In the genomic region with DNA sequence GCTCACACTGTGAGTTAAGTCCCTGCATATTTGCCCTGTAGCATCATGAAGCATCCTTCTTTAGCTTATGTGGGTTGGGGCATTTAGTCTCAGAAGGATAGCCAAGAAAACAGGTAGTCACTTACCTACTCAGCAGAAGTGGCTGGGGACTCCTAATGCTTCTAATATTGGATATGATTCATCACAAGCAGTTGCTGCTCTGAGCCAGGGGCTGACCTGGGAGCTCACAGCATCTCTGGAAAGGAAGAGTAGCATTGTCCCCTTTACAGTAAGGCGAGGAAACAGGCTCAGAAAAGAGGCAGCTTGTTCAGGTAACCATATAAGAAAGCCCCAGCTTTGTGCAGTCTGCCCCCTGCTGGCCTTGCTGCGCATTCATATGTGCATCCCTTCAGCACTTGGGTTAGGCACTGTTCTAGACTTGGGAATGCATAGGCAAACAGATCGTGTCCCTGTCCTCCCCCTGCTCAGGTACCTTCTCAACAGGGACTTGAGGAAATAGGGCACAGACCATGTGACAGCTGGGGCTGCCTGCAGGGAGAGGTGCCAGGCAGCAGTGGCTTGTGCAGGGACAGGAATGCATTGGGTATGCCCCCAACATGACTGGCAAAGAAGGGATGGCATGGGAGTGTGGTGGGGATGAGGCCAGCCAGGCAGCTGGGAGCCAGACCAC, we compare ENCODE assay signal across 8 cellular contexts. TPM values are rescaled to one million over a fixed set of nuclear protein-coding genes. Genes with fewer than 3 reads are reported as not detected.
DNase-seq lines count a peak whose midpoint lies in the region; ATAC-seq and TF ChIP-seq lines count a peak whose summit lies in the region.

No MANE protein-coding gene starts in this region.

- no peaks in the 10 kb centered on the region for H3K9me3 ChIP-seq in SK-N-SH
- no peaks in the 10 kb centered on the region for H3K9me3 ChIP-seq in heart left ventricle

- no peak for TF ChIP-seq POLR2A in heart left ventricle (IDR thresholded peaks at IDR 0.05)

- TF ChIP-seq RAD21 in SK-N-SH (IDR thresholded peaks at IDR 0.05; ENCODE audit: low read length) = peak; percentile 83

- H3K36me3 Mint-ChIP-seq in activated naive CD4-positive, alpha-beta T cell treated with anti-CD3 and anti-CD28 coated beads, Interleukin-2, amount 50 U/mL, for 72 hours = peaks cover 0 to 9% of the 10 kb centered on the region in 2 donors

- H3K79me2 ChIP-seq in SK-N-SH (ENCODE audit: insufficient read depth) = no peaks in the 10 kb centered on the region; the same call in 1 of the 2 replicates

- H3K9ac ChIP-seq in SK-N-SH = no peak overlapping the region

- no peaks in the 10 kb centered on the region for H3K4me1 ChIP-seq in SK-N-SH (ENCODE audit: control insufficient read depth in 1 of 2, insufficient read depth in 2 of 2, low read depth in 1 of 2, low read length in 1 of 2)
- peaks cover 0 to 50% (median 26%) of the 10 kb centered on the region in 12 donors for H3K4me1 ChIP-seq in heart left ventricle

- H4K20me1 ChIP-seq in SK-N-SH (ENCODE audit: insufficient read depth) = peaks cover 14% of the 10 kb centered on the region

- H3K27ac Mint-ChIP-seq in activated naive CD4-positive, alpha-beta T cell treated with anti-CD3 and anti-CD28 coated beads, Interleukin-2, amount 50 U/mL, for 72 hours = peak overlapping the region; percentile 55 to 56

- POLR2A ChIA-PET in SK-N-SH (lab: Yijun Ruan, JAX) = interaction anchor here (1.0 to 1.2 kb wide), 3 partner anchors 9 to 164 kb away, joined by 4 to 6 read pairs (median 4); partner anchors contain the start of gene MRFAP1L1

- no peaks in the 10 kb centered on the region for H3K9me3 Mint-ChIP-seq in activated naive CD4-positive, alpha-beta T cell treated with anti-CD3 and anti-CD28 coated beads, Interleukin-2, amount 50 U/mL, for 72 hours

- no peak overlapping the region for H3K4me2 ChIP-seq in SK-N-SH

- no peak overlapping the region for H2AFZ ChIP-seq in SK-N-SH (ENCODE audit: low read depth)

- DNase-seq in NCI-H345 (lab: John Stamatoyannopoulos, UW) = peak; percentile 25
- DNase-seq in NCI-H345 treated with DMSO at 0.1 percent for 48 hours (lab: John Stamatoyannopoulos, UW; ENCODE audit: unreplicated experiment) = no peak
- DNase-seq in SK-N-SH = peak; percentile 63
- peak; percentile 65 to 83 for DNase-seq in activated naive CD4-positive, alpha-beta T cell treated with anti-CD3 and anti-CD28 coated beads, Interleukin-2, amount 50 U/mL, for 72 hours (ENCODE audit: low spot score in 2 of 2)
- peak; percentile 59 to 83 (median 71) for DNase-seq in heart left ventricle
- peak; percentile 62 for DNase-seq in retina
- DNase-seq in OCI-M2 (lab: John Stamatoyannopoulos, UW; ENCODE audit: unreplicated experiment) = no peak

- H3K9me2 ChIP-seq in SK-N-SH = no peaks in the 10 kb centered on the region

- H3K4me3 ChIP-seq in SK-N-SH (ENCODE audit: low read depth in 2 of 2, low read length in 1 of 2) (no peak overlapping the region; a peak in 1 of 4 replicates), heart left ventricle (no peak overlapping the region)

- TF ChIP-seq EP300 in SK-N-SH (IDR thresholded peaks at IDR 0.05; ENCODE audit: borderline replicate concordance in 1 of 2, low read depth in 1 of 2, low read length in 1 of 2) = no peak

- TF ChIP-seq CTCF in SK-N-SH (IDR thresholded peaks at IDR 0.05) (peak; percentile 91), heart left ventricle (IDR thresholded peaks at IDR 0.05) (peak; percentile 74 to 90 (median 82))

- intact Hi-C loops in heart left ventricle (cut with DNase I) = loop anchor here (1.0 to 5.0 kb wide), 8 partner anchors 91 to 155 kb away; partner anchors contain the start of gene KIAA0232 (in 7 of the 10)

- H3K36me3 ChIP-seq in SK-N-SH (replicated peaks in 1 of 2; ENCODE audit: control insufficient read depth in 1 of 2, insufficient read depth in 2 of 2, low read length in 1 of 2) (peaks cover 16 to 64% of the 10 kb centered on the region in 2 experiments), heart left ventricle (peaks cover 0 to 93% (median 74%) of the 10 kb centered on the region in 9 donors)

- peak; percentile 68 for ATAC-seq in HG03432 (IDR thresholded peaks at IDR 0.05; ENCODE audit: unreplicated experiment)
- peak; percentile 89 to 92 for ATAC-seq in activated naive CD4-positive, alpha-beta T cell treated with anti-CD3 and anti-CD28 coated beads, Interleukin-2, amount 50 U/mL, for 72 hours
- peak; percentile 52 to 78 (median 59) for ATAC-seq in heart left ventricle

- 44% methylated on average over 3 of the region's 3 CpGs for WGBS in SK-N-SH (ENCODE audit: low lambda C conversion rate)
- WGBS in heart left ventricle, 4 donors = 32 to 59% (median 45%) methylated on average over 3 of the region's 3 CpGs

- H3K27ac ChIP-seq in SK-N-SH (ENCODE audit: low read depth in 2 of 2, low read length in 1 of 2) = no peak overlapping the region
- H3K27ac ChIP-seq in heart left ventricle = no peak overlapping the region

- H3F3A ChIP-seq in SK-N-SH (replicated peaks; ENCODE audit: insufficient read depth) = peaks cover 5% of the 10 kb centered on the region

- H3K27me3 ChIP-seq in SK-N-SH (ENCODE audit: insufficient read depth) (no peaks in the 10 kb centered on the region), heart left ventricle (no peaks in the 10 kb centered on the region)

- CTCF ChIA-PET in SK-N-SH (lab: Yijun Ruan, JAX) = interaction anchor here (0.5 to 7.9 kb wide), 56 partner anchors 10 to 328 kb away, joined by 3 to 204 read pairs (median 4); partner anchors contain the start of genes BLOC1S4, KIAA0232, MRFAP1L1 and TADA2B

TF ChIP-seq in SK-N-SH, 30 proteins besides CTCF, POLR2A, EP300 and RAD21:
- TF ChIP-seq SMC3 (IDR thresholded peaks at IDR 0.05; ENCODE audit: low read depth, low read length) (peak; percentile 91), FOXJ3 (CRISPR knock-in tag; IDR thresholded peaks at IDR 0.05) (no peak)

RNA-seq across cellular contexts. Expression of gene TBC1D14, which starts 35.7 kb away (rescaled TPM):
- 39.5 and 42.6 TPM in 2 replicates for polyA plus RNA-seq in SK-N-SH (2012; rRNA removed)
- polyA plus RNA-seq in SK-N-SH (2012; cell fraction: cytosol; rRNA removed) = 36.7 and 40.6 TPM in 2 replicates
- polyA plus RNA-seq in SK-N-SH (2012; cell fraction: nucleus; rRNA removed) = 33.3 and 35.7 TPM in 2 replicates
- total RNA-seq in activated naive CD4-positive, alpha-beta T cell treated with anti-CD3 and anti-CD28 coated beads, Interleukin-2, amount 50 U/mL, for 72 hours = 10 to 100 TPM; 21.3 to 38.2 TPM
- total RNA-seq in heart left ventricle = 10 to 100 TPM; 31.3 to 51.0 (median 34.5) TPM
- 10 to 100 TPM in 1 of 2 donors, 1 to 10 TPM in 1; 9.8 to 32.0 TPM for polyA plus RNA-seq in heart left ventricle

Comparison
In these comparisons a context has a peak if more than half of its experiments do, and no peak if none do; other contexts are left out.
1. DNase-seq: peak in NCI-H345 (single experiment), SK-N-SH (single experiment), activated naive CD4-positive, alpha-beta T cell treated with anti-CD3 and anti-CD28 coated beads, Interleukin-2, amount 50 U/mL, for 72 hours (2 of 2), heart left ventricle (5 of 5) and retina (single experiment); none in NCI-H345 treated with DMSO at 0.1 percent for 48 hours (single experiment) and OCI-M2 (single experiment).
2. Peak in every context shown above with its lines, with median percentiles within 50 percentile points of each other: ATAC-seq.